8 cellular contexts compared by ENCODE assay signal in genomic region chr10:61397175-61397986, GRCh38. TPM values are rescaled to one million over a fixed set of nuclear protein-coding genes. Genes with fewer than 3 reads are reported as not detected.
DNase-seq lines count a peak whose midpoint lies in the region; ATAC-seq and TF ChIP-seq lines count a peak whose summit lies in the region.

No MANE protein-coding gene starts in this region.

- no peak overlapping the region for H4K5ac ChIP-seq in mesendoderm (ENCODE audit: low read length)

- no peak overlapping the region for H2BK120ac ChIP-seq in mesendoderm (ENCODE audit: low read depth, low read length)

- H3K9ac ChIP-seq in mesendoderm (ENCODE audit: low read length), result no peak overlapping the region

- H3K56ac ChIP-seq in mesendoderm (ENCODE audit: low read length), result no peak overlapping the region

- peak overlapping the region; percentile 69 to 76 for H3K27ac Mint-ChIP-seq in natural killer cell treated with Interleukin-12 subunit alpha and Interleukin-12 subunit beta and Interleukin-15 and Interleukin-18, amount 100 ng/mL, for 72 hours

- H2BK15ac ChIP-seq in mesendoderm (replicated peaks; ENCODE audit: low read depth), result no peak overlapping the region

- TF ChIP-seq CTCF in NB4 (IDR thresholded peaks at IDR 0.05; ENCODE audit: low read depth, low read length) (no peak), coronary artery (IDR thresholded peaks at IDR 0.05) (no peak)

- no peaks in the 10 kb centered on the region for H3K36me3 ChIP-seq in mesendoderm (ENCODE audit: control insufficient read depth, insufficient read depth, low read length)

- no peak overlapping the region for H3K18ac ChIP-seq in mesendoderm (ENCODE audit: low read length)

- no peak for TF ChIP-seq POLR2A in NB4 (IDR thresholded peaks at IDR 0.05; ENCODE audit: extremely low read depth, insufficient read length)

- H3K79me2 ChIP-seq in mesendoderm (ENCODE audit: control insufficient read depth, insufficient read depth, low read length), result no peaks in the 10 kb centered on the region

- peaks cover 7 to 12% of the 10 kb centered on the region in 2 donors for H3K4me1 Mint-ChIP-seq in natural killer cell treated with Interleukin-12 subunit alpha and Interleukin-12 subunit beta and Interleukin-15 and Interleukin-18, amount 100 ng/mL, for 72 hours (ENCODE audit: low read depth in 2 of 2)

- peak overlapping the region; percentile 91 for H3K4me3 Mint-ChIP-seq in natural killer cell treated with Interleukin-12 subunit alpha and Interleukin-12 subunit beta and Interleukin-15 and Interleukin-18, amount 100 ng/mL, for 72 hours

- H3K4me2 ChIP-seq in mesendoderm (ENCODE audit: low read length), result no peak overlapping the region

- DNase-seq in AG08395 (ENCODE audit: low spot score) (peak; percentile 24), NB4 (ENCODE audit: low read depth) (peak; percentile 44), coronary artery (ENCODE audit: low spot score) (no peak), GM19240 (ENCODE audit: insufficient read length, low spot score) (no peak), SW480 (ENCODE audit: low spot score) (no peak), mesendoderm (no peak)
- DNase-seq in natural killer cell treated with Interleukin-12 subunit alpha and Interleukin-12 subunit beta and Interleukin-15 and Interleukin-18, amount 100 ng/mL, for 72 hours (ENCODE audit: low spot score), result no peak

- peak overlapping the region; percentile 49 for H3K4me3 ChIP-seq in NB4 (ENCODE audit: low read depth, low read length)
- peak overlapping the region; percentile 60 for H3K4me3 ChIP-seq in coronary artery
- no peak overlapping the region for H3K4me3 ChIP-seq in mesendoderm (ENCODE audit: low read length)

- H3K36me3 Mint-ChIP-seq in natural killer cell treated with Interleukin-12 subunit alpha and Interleukin-12 subunit beta and Interleukin-15 and Interleukin-18, amount 100 ng/mL, for 72 hours, result peaks cover 7% of the 10 kb centered on the region

- H3K27ac ChIP-seq in coronary artery (no peak overlapping the region), mesendoderm (ENCODE audit: low read depth, low read length) (no peak overlapping the region)

- no peaks in the 10 kb centered on the region for H3K79me1 ChIP-seq in mesendoderm (ENCODE audit: low read length)

- no peaks in the 10 kb centered on the region for H3K27me3 Mint-ChIP-seq in natural killer cell treated with Interleukin-12 subunit alpha and Interleukin-12 subunit beta and Interleukin-15 and Interleukin-18, amount 100 ng/mL, for 72 hours

- no peak overlapping the region for H2BK5ac ChIP-seq in mesendoderm (ENCODE audit: low read length)

- no peak overlapping the region for H2AK5ac ChIP-seq in mesendoderm (ENCODE audit: low read length)

- peak; percentile 57 for ATAC-seq in GM21360 (IDR thresholded peaks at IDR 0.05; ENCODE audit: unreplicated experiment)
- ATAC-seq in natural killer cell treated with Interleukin-12 subunit alpha and Interleukin-12 subunit beta and Interleukin-15 and Interleukin-18, amount 100 ng/mL, for 72 hours, result no peak

- WGBS in mesendoderm (ENCODE audit: extremely low coverage, insufficient coverage, low lambda C conversion rate), result no CpG with 5 or more reads among the region's 7 CpGs

- H3K4me1 ChIP-seq in mesendoderm (ENCODE audit: control insufficient read depth, low read depth, low read length), result no peaks in the 10 kb centered on the region

- no peak overlapping the region for H3K4ac ChIP-seq in mesendoderm (ENCODE audit: low read depth, low read length)

- no peaks in the 10 kb centered on the region for H3K9me3 Mint-ChIP-seq in natural killer cell treated with Interleukin-12 subunit alpha and Interleukin-12 subunit beta and Interleukin-15 and Interleukin-18, amount 100 ng/mL, for 72 hours

- no peak overlapping the region for H4K8ac ChIP-seq in mesendoderm (ENCODE audit: low read depth, low read length)

- no peak overlapping the region for H3K23ac ChIP-seq in mesendoderm (ENCODE audit: low read length)

- no peaks in the 10 kb centered on the region for H3K27me3 ChIP-seq in mesendoderm (ENCODE audit: insufficient read depth, low read length, poor library complexity)

RNA-seq across cellular contexts. Expression of gene TMEM26, which starts 55.8 kb away (rescaled TPM):
- total RNA-seq in natural killer cell treated with Interleukin-12 subunit alpha and Interleukin-12 subunit beta and Interleukin-15 and Interleukin-18, amount 100 ng/mL, for 72 hours, result not detected
- 0.17 TPM for polyA plus RNA-seq in mesendoderm (2013, experiment 1 of 2)
- 0.04 TPM for polyA plus RNA-seq in mesendoderm (2013, experiment 2 of 2)

Comparison
In these comparisons a context has a peak if more than half of its experiments do, and no peak if none do; other contexts are left out.
1. DNase-seq: peak in AG08395 (single experiment) and NB4 (single experiment); none in coronary artery (single experiment), natural killer cell treated with Interleukin-12 subunit alpha and Interleukin-12 subunit beta and Interleukin-15 and Interleukin-18, amount 100 ng/mL, for 72 hours (single experiment), GM19240 (single experiment), SW480 (single experiment) and mesendoderm (single experiment).